ENCODE assay signal across 8 cellular contexts in genomic region chr2:25286025-25286400, GRCh38. TPM values are rescaled to one million over a fixed set of nuclear protein-coding genes. Genes with fewer than 3 reads are reported as not detected.
DNase-seq lines count a peak whose midpoint lies in the region; ATAC-seq, FAIRE-seq and TF ChIP-seq lines count a peak whose summit lies in the region.

No MANE protein-coding gene starts in this region.

- H3K4me1 Mint-ChIP-seq in CD8-positive, alpha-beta memory T cell, result peaks cover 30 to 53% (median 36%) of the 10 kb centered on the region in 3 donors
- H3K4me1 Mint-ChIP-seq in activated naive CD8-positive, alpha-beta T cell treated with anti-CD3 and anti-CD28 coated beads for 36 hours, result peaks cover 44% of the 10 kb centered on the region

- H3K4me3 Mint-ChIP-seq in CD8-positive, alpha-beta memory T cell, result peak overlapping the region; percentile 35 to 87 (median 76)
- H3K4me3 Mint-ChIP-seq in activated naive CD8-positive, alpha-beta T cell treated with anti-CD3 and anti-CD28 coated beads for 36 hours, result peak overlapping the region; percentile 64

- H3K27ac ChIP-seq in CD8-positive, alpha-beta memory T cell (ENCODE audit: low read depth, low read length), result peak overlapping the region; percentile 54
- H3K27ac ChIP-seq in pancreas, result no peak overlapping the region

- POLR2A ChIA-PET in CD8-positive, alpha-beta memory T cell (lab: Charles Lee), result interaction anchor here (0.5 to 3.3 kb wide), 13 partner anchors 8 to 459 kb away, joined by 3 to 27 read pairs (median 4); no protein-coding TSS in a partner anchor

- H3K36me3 Mint-ChIP-seq in CD8-positive, alpha-beta memory T cell, result peaks cover 5 to 20% (median 13%) of the 10 kb centered on the region in 3 donors
- peaks cover 52% of the 10 kb centered on the region for H3K36me3 Mint-ChIP-seq in activated naive CD8-positive, alpha-beta T cell treated with anti-CD3 and anti-CD28 coated beads for 36 hours

- H3K27me3 Mint-ChIP-seq in CD8-positive, alpha-beta memory T cell, result no peaks in the 10 kb centered on the region
- no peaks in the 10 kb centered on the region for H3K27me3 Mint-ChIP-seq in activated naive CD8-positive, alpha-beta T cell treated with anti-CD3 and anti-CD28 coated beads for 36 hours

- peak overlapping the region; percentile 95 to 99 (median 96) for H3K27ac Mint-ChIP-seq in CD8-positive, alpha-beta memory T cell
- H3K27ac Mint-ChIP-seq in activated naive CD8-positive, alpha-beta T cell treated with anti-CD3 and anti-CD28 coated beads for 36 hours, result peak overlapping the region; percentile 96

- H3K9me3 ChIP-seq in CD8-positive, alpha-beta memory T cell (ENCODE audit: low read length), result no peaks in the 10 kb centered on the region
- no peaks in the 10 kb centered on the region for H3K9me3 ChIP-seq in pancreas

- CTCF ChIA-PET in CD8-positive, alpha-beta memory T cell (lab: Charles Lee), result interaction anchor here (0.7 to 4.1 kb wide), 9 partner anchors 9 to 77 kb away, joined by 3 to 37 read pairs (median 7); no protein-coding TSS in a partner anchor

- peak; percentile 54 for ATAC-seq in GM21717 (IDR thresholded peaks at IDR 0.05; ENCODE audit: unreplicated experiment)
- peak in 3 of 4 donors; percentile 46 to 74 (median 69) for ATAC-seq in pancreas
- ATAC-seq in HG03457 (IDR thresholded peaks at IDR 0.05; ENCODE audit: unreplicated experiment), result no peak

- intact Hi-C loops in pancreas (cut with DNase I), result no loop called here

- peaks cover 14% of the 10 kb centered on the region for H3K36me3 ChIP-seq in CD8-positive, alpha-beta memory T cell (ENCODE audit: insufficient read depth, low read length)
- H3K36me3 ChIP-seq in pancreas, result peaks cover 0 to 9% (median 0%) of the 10 kb centered on the region in 3 donors

- H3K4me1 ChIP-seq in CD8-positive, alpha-beta memory T cell (ENCODE audit: insufficient read depth, low read length), result peaks cover 51% of the 10 kb centered on the region
- no peaks in the 10 kb centered on the region for H3K4me1 ChIP-seq in pancreas

- no peak for FAIRE-seq in pancreas (lab: Jason Lieb, UNC)

- WGBS in pancreas, 2 donors, result 81 to 84% methylated on average over 10 of the region's 10 CpGs

- TF ChIP-seq CTCF in pancreas (IDR thresholded peaks at IDR 0.05), result no peak

- peak overlapping the region; percentile 34 for H3K4me3 ChIP-seq in CD8-positive, alpha-beta memory T cell (ENCODE audit: low read length)
- H3K4me3 ChIP-seq in pancreas, result no peak overlapping the region

- no peaks in the 10 kb centered on the region for H3K27me3 ChIP-seq in CD8-positive, alpha-beta memory T cell (ENCODE audit: insufficient read depth, low read length, poor library complexity, severe bottlenecking)
- H3K27me3 ChIP-seq in pancreas, result no peaks in the 10 kb centered on the region

- H3K9me3 Mint-ChIP-seq in CD8-positive, alpha-beta memory T cell, result no peaks in the 10 kb centered on the region
- H3K9me3 Mint-ChIP-seq in activated naive CD8-positive, alpha-beta T cell treated with anti-CD3 and anti-CD28 coated beads for 36 hours, result no peaks in the 10 kb centered on the region

- DNase-seq in CD8-positive, alpha-beta memory T cell, result peak; percentile 46 to 84 (median 69)
- DNase-seq in RPMI8226 (peak; percentile 26), pancreas (peak in 1 of 6 donors; percentile 60), NCI-H2029 treated with DMSO at 0.1 percent for 48 hours (lab: John Stamatoyannopoulos, UW) (no peak), SHP77 (lab: John Stamatoyannopoulos, UW) (no peak)
- DNase-seq in activated naive CD8-positive, alpha-beta T cell treated with anti-CD3 and anti-CD28 coated beads for 36 hours, result peak; percentile 74

RNA-seq across cellular contexts. Expression of gene DNMT3A, which starts 55.7 kb away (rescaled TPM):
- total RNA-seq in CD8-positive, alpha-beta memory T cell, result 10 to 100 TPM; 77.9 to 80.7 TPM
- 19.4 TPM for polyA plus RNA-seq in CD8-positive, alpha-beta memory T cell
- total RNA-seq in activated naive CD8-positive, alpha-beta T cell treated with anti-CD3 and anti-CD28 coated beads for 36 hours, result 10 to 100 TPM; 90.7 to 92.2 TPM
- total RNA-seq in pancreas, result 10 to 100 TPM; 13.7 to 30.9 (median 17.5) TPM
- 10 to 100 TPM; 10.3 to 19.1 TPM for polyA plus RNA-seq in pancreas

Comparison
In these comparisons a context has a peak if more than half of its experiments do, and no peak if none do; other contexts are left out.
1. DNase-seq: peak in CD8-positive, alpha-beta memory T cell (5 of 5), RPMI8226 (single experiment) and activated naive CD8-positive, alpha-beta T cell treated with anti-CD3 and anti-CD28 coated beads for 36 hours (single experiment); none in NCI-H2029 treated with DMSO at 0.1 percent for 48 hours (single experiment) and SHP77 (0 of 2).